Comparison of ENCODE assay signal across 8 cellular contexts in the genomic region with DNA sequence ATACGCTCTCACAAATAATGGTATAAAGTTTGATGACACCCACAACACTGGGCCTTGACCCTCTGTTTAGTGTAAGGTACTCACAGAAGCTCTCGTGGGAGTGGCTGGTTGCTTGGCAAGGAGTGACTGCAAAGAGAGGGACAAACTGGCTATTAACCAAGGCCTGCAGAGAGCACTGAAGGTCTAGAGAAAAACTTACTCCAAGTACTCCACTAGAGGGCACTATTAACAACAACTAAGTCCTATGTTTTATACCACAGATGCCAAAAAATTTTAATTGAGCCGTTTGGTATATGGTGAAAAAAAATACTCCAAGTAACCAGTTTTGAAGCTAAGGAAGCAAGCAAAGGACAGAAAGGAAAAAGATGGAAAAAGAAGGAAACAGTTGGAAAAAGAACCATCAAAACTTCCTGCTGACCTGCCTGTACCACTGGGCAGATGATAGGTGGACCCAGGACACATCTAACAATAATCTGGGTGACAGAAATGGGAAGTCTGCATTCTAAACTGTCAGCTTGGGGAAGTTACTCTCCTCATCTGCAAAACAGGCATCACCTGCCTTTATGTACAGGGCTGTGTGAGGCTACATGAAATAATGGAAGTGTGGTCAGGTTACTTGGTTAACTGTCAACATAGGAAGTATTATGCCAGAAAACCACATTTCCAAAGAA. TPM values are rescaled to one million over a fixed set of nuclear protein-coding genes. Genes with fewer than 3 reads are reported as not detected.
DNase-seq lines count a peak whose midpoint lies in the region; ATAC-seq and FAIRE-seq lines count a peak whose summit lies in the region.

No MANE protein-coding gene starts in this region.

- H3K79me1 ChIP-seq in mesendoderm (ENCODE audit: low read length) = peaks cover 6% of the 10 kb centered on the region

- no peak overlapping the region for H3K27ac ChIP-seq in mesendoderm (ENCODE audit: low read depth, low read length)

- H3K56ac ChIP-seq in mesendoderm (ENCODE audit: low read length) = no peak overlapping the region

- H3K4ac ChIP-seq in mesendoderm (ENCODE audit: low read depth, low read length) = no peak overlapping the region

- peak; percentile 21 for DNase-seq in activated T-cell treated with anti-CD3 and anti-CD28 coated beads, Interleukin-2, amount 50 U/mL, for 1 hour
- DNase-seq in activated T-cell treated with anti-CD3 and anti-CD28 coated beads for 4 hours (no peak), MG63 (peak; percentile 13), SK-N-DZ (ENCODE audit: low spot score) (peak; percentile 45), mesendoderm (peak; percentile 71)
- DNase-seq in effector CD8-positive, alpha-beta T cell (lab: John Stamatoyannopoulos, UW) = no peak

- H3K79me2 ChIP-seq in mesendoderm (ENCODE audit: control insufficient read depth, insufficient read depth, low read length) = no peaks in the 10 kb centered on the region

- no peak for ATAC-seq in GM21528 (IDR thresholded peaks at IDR 0.05; ENCODE audit: low FRiP score, unreplicated experiment)

- no peak overlapping the region for H3K23ac ChIP-seq in mesendoderm (ENCODE audit: low read length)

- H3K27me3 ChIP-seq in MG63 (no peaks in the 10 kb centered on the region), mesendoderm (ENCODE audit: insufficient read depth, low read length, poor library complexity) (no peaks in the 10 kb centered on the region)

- no peak overlapping the region for H3K4me2 ChIP-seq in mesendoderm (ENCODE audit: low read length)

- no peak overlapping the region for H2BK120ac ChIP-seq in mesendoderm (ENCODE audit: low read depth, low read length)

- H3K9me3 ChIP-seq in MG63 = no peaks in the 10 kb centered on the region

- no peak overlapping the region for H3K18ac ChIP-seq in mesendoderm (ENCODE audit: low read length)

- no peak overlapping the region for H2BK15ac ChIP-seq in mesendoderm (replicated peaks; ENCODE audit: low read depth)

- no peak overlapping the region for H2BK5ac ChIP-seq in mesendoderm (ENCODE audit: low read length)

- H4K5ac ChIP-seq in mesendoderm (ENCODE audit: low read length) = no peak overlapping the region

- no CpG with 5 or more reads among the region's 3 CpGs for whole genome bisulfite sequencing in mesendoderm (ENCODE audit: extremely low coverage, insufficient coverage, low lambda C conversion rate)

- no peak overlapping the region for H3K9ac ChIP-seq in mesendoderm (ENCODE audit: low read length)

- H3K4me3 ChIP-seq in MG63 = no peak overlapping the region
- H3K4me3 ChIP-seq in mesendoderm (ENCODE audit: low read length) = no peak overlapping the region

- no peak overlapping the region for H2AK5ac ChIP-seq in mesendoderm (ENCODE audit: low read length)

- no peak overlapping the region for H4K8ac ChIP-seq in mesendoderm (ENCODE audit: low read depth, low read length)

- H3K36me3 ChIP-seq in MG63 (peaks cover 35% of the 10 kb centered on the region), mesendoderm (ENCODE audit: control insufficient read depth, insufficient read depth, low read length) (peaks cover 36% of the 10 kb centered on the region)

- H3K4me1 ChIP-seq in mesendoderm (ENCODE audit: control insufficient read depth, low read depth, low read length) = no peaks in the 10 kb centered on the region

- FAIRE-seq in endometrium (lab: Jason Lieb, UNC) = peak; percentile 58

RNA-seq across cellular contexts. Expression of a gene that starts 23.2 kb away (rescaled TPM):
- total RNA-seq in MG63 (2014; rRNA removed; shearing (Covaris generic); ENCODE audit: low replicate concordance) = 23.2 and 27.2 TPM in 2 replicates
- 80.2 and 95.2 TPM in 2 replicates for polyA plus RNA-seq in SK-N-DZ (2014; cell fraction: cytosol; rRNA removed)
- 156 and 318 TPM in 2 replicates for polyA plus RNA-seq in SK-N-DZ (2014; cell fraction: nucleus; rRNA removed)
- polyA plus RNA-seq in mesendoderm (2013, experiment 1 of 2) = 150 TPM
- 159 TPM for polyA plus RNA-seq in mesendoderm (2013, experiment 2 of 2)

RNA-seq across cellular contexts. Expression of a gene that starts 31.7 kb away (rescaled TPM):
- 1.5 and 2.9 TPM in 2 replicates for total RNA-seq in MG63 (2014; rRNA removed; shearing (Covaris generic); ENCODE audit: low replicate concordance)
- polyA plus RNA-seq in SK-N-DZ (2014; cell fraction: cytosol; rRNA removed) = 14.8 and 16.7 TPM in 2 replicates
- polyA plus RNA-seq in SK-N-DZ (2014; cell fraction: nucleus; rRNA removed) = 14.9 and 19.3 TPM in 2 replicates
- polyA plus RNA-seq in mesendoderm (2013, experiment 1 of 2) = 16.1 TPM
- polyA plus RNA-seq in mesendoderm (2013, experiment 2 of 2) = 16.3 TPM

Comparison
In these comparisons a context has a peak if more than half of its experiments do, and no peak if none do; other contexts are left out.
1. DNase-seq: peak in activated T-cell treated with anti-CD3 and anti-CD28 coated beads, Interleukin-2, amount 50 U/mL, for 1 hour (single experiment), MG63 (single experiment), SK-N-DZ (single experiment) and mesendoderm (single experiment); none in activated T-cell treated with anti-CD3 and anti-CD28 coated beads for 4 hours (single experiment) and effector CD8-positive, alpha-beta T cell (single experiment).